16 cellular contexts compared by ENCODE assay signal in the genomic region with DNA sequence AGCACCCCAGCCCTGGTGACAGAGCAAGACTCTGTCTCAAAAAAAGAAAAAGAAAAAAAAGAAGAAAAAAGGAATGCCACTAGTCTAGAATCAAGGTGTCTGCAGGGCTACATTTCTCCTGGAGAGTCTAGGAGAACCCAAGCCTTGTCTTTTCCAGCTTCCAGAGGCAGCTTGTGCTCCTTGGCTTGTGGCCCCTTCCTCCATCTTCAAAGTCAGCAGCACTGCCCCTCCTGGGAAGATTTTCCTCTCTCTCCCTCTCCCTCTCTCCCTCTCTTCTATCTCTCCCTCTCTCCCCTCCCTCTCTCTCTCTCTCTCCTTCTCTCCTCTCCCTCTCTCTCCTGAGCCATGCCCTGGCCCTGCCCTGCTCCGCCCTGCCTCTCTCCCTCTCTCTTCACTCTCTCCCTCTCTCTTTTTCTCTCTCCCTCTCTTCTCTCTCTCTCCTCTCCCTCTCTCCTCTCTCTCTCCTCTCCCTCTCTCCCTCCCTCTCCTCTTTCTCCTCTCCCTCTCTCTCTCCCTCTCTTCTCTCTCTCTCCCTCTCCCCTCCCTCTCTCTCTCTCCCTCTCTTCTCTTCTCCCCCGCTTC.
DNase-seq lines count a peak whose midpoint lies in the region; TF ChIP-seq lines count a peak whose summit lies in the region.
"Had no signal": no experiment of that assay in that cellular context is flagged by ENCODE, and none has a peak within 500 bp of the region (broad histone marks: within the 10 kb centered on the region; RNA-seq: fewer than 3 reads in every experiment).

No MANE protein-coding gene starts in this region.

- CTCF ChIA-PET in PC-9 (lab: Charles Lee), result no interaction called here

- no peak overlapping the region for H2AFZ ChIP-seq in PC-9

- H3K27ac ChIP-seq in left ventricle myocardium inferior (replicated peaks) (peak overlapping the region; percentile 84), PC-9 (peak overlapping the region; percentile 97), right atrium auricular region (peak overlapping the region; percentile 80 to 82), prostate gland (no peak overlapping the region)

- H3K9me3 ChIP-seq in left ventricle myocardium inferior (replicated peaks), result peaks cover 4% of the 10 kb centered on the region
- H3K9me3 ChIP-seq in PC-9 (ENCODE audit: insufficient read depth, low read depth), result no peaks in the 10 kb centered on the region
- H3K9me3 ChIP-seq in right atrium auricular region, result peaks cover 0 to 3% of the 10 kb centered on the region in 2 donors
- no peaks in the 10 kb centered on the region for H3K9me3 ChIP-seq in prostate gland

- WGBS in prostate gland, result 98% methylated on average over 2 of the region's 2 CpGs

- no peaks in the 10 kb centered on the region for H3K9me2 ChIP-seq in PC-9 (ENCODE audit: insufficient read depth)

- H3K27me3 ChIP-seq in left ventricle myocardium inferior (ENCODE audit: low read depth), result peaks cover 24% of the 10 kb centered on the region
- no peaks in the 10 kb centered on the region for H3K27me3 ChIP-seq in PC-9 (ENCODE audit: insufficient read depth, low read depth)
- no peaks in the 10 kb centered on the region for H3K27me3 ChIP-seq in right atrium auricular region
- H3K27me3 ChIP-seq in prostate gland (replicated peaks; ENCODE audit: insufficient read depth), result no peaks in the 10 kb centered on the region

- intact Hi-C loops in left ventricle myocardium inferior (cut with micrococcal nuclease), result loop anchor here (5.0 kb wide), 1 partner anchor 275 kb away; no protein-coding TSS in a partner anchor
- intact Hi-C loops in cardiac septum (cut with DNase I), result loop anchor here (5.0 to 10.0 kb wide), 3 partner anchors 160 to 232 kb away; partner anchors contain the start of gene ANO1
- intact Hi-C loops in PC-9 (cut with micrococcal nuclease; ENCODE audit: unreplicated experiment), result loop anchor here (5.0 kb wide), 1 partner anchor 225 kb away; no protein-coding TSS in a partner anchor
- intact Hi-C loops in prostate gland (cut with DNase I), result no loop called here

- no peak for TF ChIP-seq POLR2A in prostate gland (IDR thresholded peaks at IDR 0.05)

- BruUV-seq in PC-9 (replicated peaks; lab: Mats Ljungman, UMichigan), result no TSS peak

- H3K4me1 ChIP-seq in left ventricle myocardium inferior, result peaks cover 36% of the 10 kb centered on the region
- peaks cover 78% of the 10 kb centered on the region for H3K4me1 ChIP-seq in PC-9 (replicated peaks; ENCODE audit: insufficient read depth)
- H3K4me1 ChIP-seq in right atrium auricular region, result peaks cover 0 to 33% of the 10 kb centered on the region in 2 donors
- no peaks in the 10 kb centered on the region for H3K4me1 ChIP-seq in prostate gland (replicated peaks)

- POLR2A ChIA-PET in PC-9 (lab: Charles Lee; ENCODE audit: unreplicated experiment), result no interaction called here

- peaks cover 13% of the 10 kb centered on the region; the same call in 1 of the 2 replicates for H3K79me2 ChIP-seq in PC-9 (ENCODE audit: low read depth)

- TF ChIP-seq CTCF in left ventricle myocardium inferior (IDR thresholded peaks at IDR 0.05; ENCODE audit: borderline replicate concordance) (no peak), PC-9 (conservative IDR thresholded peaks at IDR 0.05) (peak; percentile 53), right atrium auricular region (IDR thresholded peaks at IDR 0.05) (no peak), prostate gland (IDR thresholded peaks at IDR 0.05) (no peak)

- DNase-seq in left ventricle myocardium inferior (no peak), cardiac septum (ENCODE audit: low spot score) (no peak), PC-9 (no peak), right atrium auricular region (ENCODE audit: low spot score) (no peak), prostate gland (ENCODE audit: low spot score) (no peak), NCI-H345 (lab: John Stamatoyannopoulos, UW) (no peak)
- DNase-seq in activated naive CD4-positive, alpha-beta T cell (lab: John Stamatoyannopoulos, UW), result no peak
- DNase-seq: ACHN; CD4-positive, alpha-beta T cell; DMS79 treated with DMSO at 0.1 percent for 48 hours; GDM1; GOT3; KG1; NCI-H1105; NCI-H1694 treated with DMSO at 0.1 percent for 48 hours; SHP77 treated with DMSO at 0.1 percent for 48 hours had no signal

- H3K4me2 ChIP-seq in PC-9, result peak overlapping the region; percentile 80

- H3K36me3 ChIP-seq in left ventricle myocardium inferior, result no peaks in the 10 kb centered on the region
- H3K36me3 ChIP-seq in PC-9 (ENCODE audit: low read depth), result no peaks in the 10 kb centered on the region
- no peaks in the 10 kb centered on the region for H3K36me3 ChIP-seq in right atrium auricular region
- no peaks in the 10 kb centered on the region for H3K36me3 ChIP-seq in prostate gland

- H4K20me1 ChIP-seq in PC-9 (ENCODE audit: insufficient read depth), result no peaks in the 10 kb centered on the region

- H3F3A ChIP-seq in PC-9 (ENCODE audit: insufficient read depth, low read depth), result peaks cover 36% of the 10 kb centered on the region

- H3K4me3 ChIP-seq in left ventricle myocardium inferior (no peak overlapping the region), PC-9 (peak overlapping the region; percentile 8; the same call in 1 of the 2 replicates), right atrium auricular region (no peak overlapping the region), prostate gland (no peak overlapping the region)

Comparison
In these comparisons a context has a peak if more than half of its experiments do, and no peak if none do; other contexts are left out.
1. H3K27ac ChIP-seq: peak in left ventricle myocardium inferior (single experiment), PC-9 (single experiment) and right atrium auricular region (2 of 2); none in prostate gland (0 of 2).